ENCODE assay signal across 17 cellular contexts in genomic region chr10:129755075-129756020, GRCh38.
DNase-seq lines count a peak whose midpoint lies in the region; ATAC-seq and TF ChIP-seq lines count a peak whose summit lies in the region.
"Had no signal": no experiment of that assay in that cellular context is flagged by ENCODE, and none has a peak within 500 bp of the region (broad histone marks: within the 10 kb centered on the region; RNA-seq: fewer than 3 reads in every experiment).

No MANE protein-coding gene starts in this region.

- no peak overlapping the region for H3K27ac Mint-ChIP-seq in endodermal cell
- H3K27ac Mint-ChIP-seq in natural killer cell = no peak overlapping the region
- H3K27ac Mint-ChIP-seq: activated naive CD4-positive, alpha-beta T cell treated with anti-CD3 and anti-CD28 coated beads, Interleukin-2, amount 50 U/mL, for 72 hours; CD4-positive, alpha-beta T cell; mesothelial cell of epicardium; nephron; stimulated activated memory B cell treated with anti-CD40 and anti-IgM and Interleukin-4, amounts not matched to agents 10 μg/mL and 1 μg/mL and 100 μg/mL, for 72 hours; T-helper 1 cell treated with Interleukin-12 subunit alpha and Interleukin-12 subunit beta and Interleukin-4 antibody, amounts not matched to agents 30 μg/mL and 1 μg/mL, for 36 hours had no signal

- no peaks in the 10 kb centered on the region for H3K27me3 Mint-ChIP-seq in endodermal cell (ENCODE audit: insufficient read depth)
- no peaks in the 10 kb centered on the region for H3K27me3 Mint-ChIP-seq in natural killer cell (ENCODE audit: low read depth in 2 of 2)
- H3K27me3 Mint-ChIP-seq: CD4-positive, alpha-beta T cell; stimulated activated memory B cell treated with anti-CD40 and anti-IgM and Interleukin-4, amounts not matched to agents 10 μg/mL and 1 μg/mL and 100 μg/mL, for 72 hours had no signal

- H3K9me3 ChIP-seq in right atrium auricular region = peaks cover 0 to 28% of the 10 kb centered on the region in 2 donors
- peaks cover 0 to 38% (median 18%) of the 10 kb centered on the region in 11 donors for H3K9me3 ChIP-seq in heart right ventricle
- peaks cover 35% of the 10 kb centered on the region for H3K9me3 ChIP-seq in endodermal cell (ENCODE audit: control insufficient read depth, low read length)
- peaks cover 10% of the 10 kb centered on the region for H3K9me3 ChIP-seq in upper lobe of right lung
- H3K9me3 ChIP-seq: thyroid gland had no signal

- no peak for ATAC-seq in heart right ventricle
- no peak for ATAC-seq in natural killer cell
- ATAC-seq in upper lobe of right lung = no peak
- ATAC-seq in HG03457 (IDR thresholded peaks at IDR 0.05; ENCODE audit: unreplicated experiment) = no peak
- ATAC-seq: activated naive CD4-positive, alpha-beta T cell treated with anti-CD3 and anti-CD28 coated beads, Interleukin-2, amount 50 U/mL, for 72 hours; stimulated activated memory B cell treated with anti-CD40 and anti-IgM and Interleukin-4, amounts not matched to agents 10 μg/mL and 1 μg/mL and 100 μg/mL, for 72 hours had no signal

- DNase-seq in right atrium auricular region (ENCODE audit: low spot score) = peak; percentile 34
- DNase-seq in heart right ventricle = no peak
- DNase-seq in endodermal cell = peak; percentile 24
- peak; percentile 4 for DNase-seq in natural killer cell
- peak; percentile 34 for DNase-seq in upper lobe of right lung
- DNase-seq in stimulated activated naive CD4-positive, alpha-beta T cell treated with Interleukin-2 at 50 U/mL for 16 hours (lab: John Stamatoyannopoulos, UW) = no peak
- no peak for DNase-seq in NCI-H69 (lab: John Stamatoyannopoulos, UW)
- DNase-seq: NCI-H2081 treated with DMSO at 0.1 percent for 48 hours; stimulated activated CD4-positive, alpha-beta T cell treated with anti-CD3 and anti-CD28 coated beads, Interleukin-2, amount 100 ng/mL, for 24 hours; thyroid gland had no signal

- H3K4me3 ChIP-seq in right atrium auricular region (no peak overlapping the region), heart right ventricle (no peak overlapping the region), endodermal cell (ENCODE audit: low read length) (peak overlapping the region; percentile 18), upper lobe of right lung (no peak overlapping the region)
- H3K4me3 ChIP-seq: thyroid gland had no signal

- H3K4me1 ChIP-seq in right atrium auricular region (peaks cover 0 to 5% of the 10 kb centered on the region in 2 donors), heart right ventricle (peaks cover 0 to 18% (median 0%) of the 10 kb centered on the region in 9 donors), endodermal cell (ENCODE audit: control insufficient read depth, insufficient read depth, low read length) (no peaks in the 10 kb centered on the region), upper lobe of right lung (no peaks in the 10 kb centered on the region)

- WGBS in heart right ventricle, 2 donors = 90 to 93% methylated on average over 12 of the region's 12 CpGs
- WGBS in endodermal cell (ENCODE audit: insufficient coverage in 1 of 2, insufficient read length in 1 of 2), 2 experiments = 93 to 95% methylated on average over 10 to 12 of the region's 12 CpGs

- intact Hi-C loops in heart right ventricle (cut with DNase I) = no loop called here
- intact Hi-C loops in natural killer cell (cut with micrococcal nuclease) = no loop called here
- intact Hi-C loops in upper lobe of right lung (cut with DNase I) = no loop called here

- H3K27ac ChIP-seq in right atrium auricular region (no peak overlapping the region), heart right ventricle (no peak overlapping the region), endodermal cell (ENCODE audit: low read depth, low read length) (no peak overlapping the region), upper lobe of right lung (no peak overlapping the region)
- H3K27ac ChIP-seq: thyroid gland had no signal

- no peak overlapping the region for H3K4me3 Mint-ChIP-seq in endodermal cell
- no peak overlapping the region for H3K4me3 Mint-ChIP-seq in natural killer cell
- H3K4me3 Mint-ChIP-seq: CD4-positive, alpha-beta T cell; mesothelial cell of epicardium; nephron; stimulated activated memory B cell treated with anti-CD40 and anti-IgM and Interleukin-4, amounts not matched to agents 10 μg/mL and 1 μg/mL and 100 μg/mL, for 72 hours; T-helper 1 cell treated with Interleukin-12 subunit alpha and Interleukin-12 subunit beta and Interleukin-4 antibody, amounts not matched to agents 30 μg/mL and 1 μg/mL, for 36 hours had no signal

- no peaks in the 10 kb centered on the region for H3K36me3 ChIP-seq in right atrium auricular region
- H3K36me3 ChIP-seq in heart right ventricle = peaks cover 0 to 14% (median 4%) of the 10 kb centered on the region in 9 donors
- no peaks in the 10 kb centered on the region for H3K36me3 ChIP-seq in endodermal cell (ENCODE audit: control insufficient read depth, insufficient read depth, low read length)
- H3K36me3 ChIP-seq in upper lobe of right lung = no peaks in the 10 kb centered on the region
- H3K36me3 ChIP-seq: thyroid gland had no signal

- TF ChIP-seq CTCF in right atrium auricular region (IDR thresholded peaks at IDR 0.05) = no peak
- TF ChIP-seq CTCF in heart right ventricle (IDR thresholded peaks at IDR 0.05) = no peak
- no peak for TF ChIP-seq CTCF in endodermal cell (conservative IDR thresholded peaks at IDR 0.05)
- TF ChIP-seq CTCF in natural killer cell (IDR thresholded peaks at IDR 0.05) = no peak
- TF ChIP-seq CTCF in upper lobe of right lung (IDR thresholded peaks at IDR 0.05) = no peak

- no peak overlapping the region for H3K9ac ChIP-seq in endodermal cell (ENCODE audit: extremely low read depth, low read length, poor library complexity, severe bottlenecking)

- peaks cover 37% of the 10 kb centered on the region for H3K36me3 Mint-ChIP-seq in endodermal cell (ENCODE audit: low read depth)
- H3K36me3 Mint-ChIP-seq in natural killer cell = peaks cover 28% of the 10 kb centered on the region

- H3K27me3 ChIP-seq in right atrium auricular region (no peaks in the 10 kb centered on the region), heart right ventricle (no peaks in the 10 kb centered on the region), endodermal cell (ENCODE audit: control insufficient read depth, insufficient read depth, low read length, poor library complexity, severe bottlenecking) (no peaks in the 10 kb centered on the region), upper lobe of right lung (no peaks in the 10 kb centered on the region)
- H3K27me3 ChIP-seq: thyroid gland had no signal

- H3K9me3 Mint-ChIP-seq in endodermal cell (peaks cover 46% of the 10 kb centered on the region), natural killer cell (peaks cover 4 to 5% of the 10 kb centered on the region in 2 donors)

- H3K4me1 Mint-ChIP-seq in endodermal cell (peaks cover 16% of the 10 kb centered on the region), natural killer cell (peaks cover 16 to 20% of the 10 kb centered on the region in 2 donors)
- H3K4me1 Mint-ChIP-seq: mesothelial cell of epicardium, nephron had no signal

Comparison
In these comparisons a context has a peak if more than half of its experiments do, and no peak if none do; other contexts are left out.
1. DNase-seq: peak in right atrium auricular region (single experiment), endodermal cell (single experiment), natural killer cell (single experiment) and upper lobe of right lung (single experiment); none in heart right ventricle (0 of 2), stimulated activated naive CD4-positive, alpha-beta T cell treated with Interleukin-2 at 50 U/mL for 16 hours (single experiment) and NCI-H69 (single experiment).